11 cellular contexts compared by ENCODE assay signal in the genomic region with DNA sequence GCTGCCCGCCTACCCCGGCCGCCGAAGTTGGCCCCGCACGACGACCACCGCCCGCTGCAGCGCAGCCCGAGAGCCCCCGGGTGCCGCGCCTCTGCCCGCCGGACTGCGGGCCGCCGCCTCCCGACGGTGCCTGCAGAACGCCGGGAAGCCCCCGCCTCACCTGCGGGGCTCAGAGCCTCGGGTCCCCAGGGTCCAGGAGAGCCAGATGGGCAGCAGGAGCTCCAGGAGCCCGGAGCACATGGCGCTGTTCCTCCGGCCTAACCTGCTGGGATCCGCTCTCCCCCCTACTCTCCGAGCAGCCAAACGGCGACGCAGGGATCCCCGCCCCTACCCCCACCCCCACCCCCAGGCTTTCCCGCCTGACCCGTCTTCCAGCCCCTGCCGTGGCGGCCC. TPM values are rescaled to one million over a fixed set of nuclear protein-coding genes. Genes with fewer than 3 reads are reported as not detected.
DNase-seq lines count a peak whose midpoint lies in the region; ATAC-seq and TF ChIP-seq lines count a peak whose summit lies in the region.
"Had no signal": no experiment of that assay in that cellular context is flagged by ENCODE, and none has a peak within 500 bp of the region (broad histone marks: within the 10 kb centered on the region; RNA-seq: fewer than 3 reads in every experiment).

No MANE protein-coding gene starts in this region.

- H3K4me1 ChIP-seq in breast epithelium (peaks cover 0 to 4% of the 10 kb centered on the region in 2 donors), mammary epithelial cell (ENCODE audit: insufficient read depth, low read length) (no peaks in the 10 kb centered on the region), left lung (peaks cover 0 to 14% of the 10 kb centered on the region in 2 donors)
- H3K4me1 ChIP-seq in CD4-positive, alpha-beta memory T cell (ENCODE audit: insufficient read depth, low read length): no peaks in the 10 kb centered on the region

- dilution Hi-C loops in mammary epithelial cell (cut with HindIII; ENCODE audit: low sequenced_read_pairs): no loop called here

- peaks cover 68% of the 10 kb centered on the region for H3K4me1 Mint-ChIP-seq in WTC11
- peaks cover 8% of the 10 kb centered on the region for H3K4me1 Mint-ChIP-seq in type B pancreatic cell (ENCODE audit: unreplicated experiment)
- peaks cover 0 to 4% (median under 1%) of the 10 kb centered on the region in 4 donors for H3K4me1 Mint-ChIP-seq in CD4-positive, alpha-beta memory T cell
- H3K4me1 Mint-ChIP-seq: CD14-positive monocyte had no signal

- H3K9me3 Mint-ChIP-seq in WTC11 (no peaks in the 10 kb centered on the region), type B pancreatic cell (no peaks in the 10 kb centered on the region)
- H3K9me3 Mint-ChIP-seq in CD4-positive, alpha-beta memory T cell: peaks cover 0 to 23% (median 17%) of the 10 kb centered on the region in 8 donors

- no peak overlapping the region for H2AFZ ChIP-seq in mammary epithelial cell (ENCODE audit: low read depth, low read length)

- H3K27ac Mint-ChIP-seq in WTC11 (peak overlapping the region; percentile 85), type B pancreatic cell (peak overlapping the region; percentile 15)
- H3K27ac Mint-ChIP-seq in CD4-positive, alpha-beta memory T cell: no peak overlapping the region
- H3K27ac Mint-ChIP-seq: CD14-positive monocyte had no signal

- H3K27ac ChIP-seq in breast epithelium (no peak overlapping the region), mammary epithelial cell (ENCODE audit: insufficient read depth, low read depth, low read length) (no peak overlapping the region), left lung (no peak overlapping the region)
- H3K27ac ChIP-seq in CD4-positive, alpha-beta memory T cell (ENCODE audit: low read depth, low read length): no peak overlapping the region
- H3K27ac ChIP-seq: brain microvascular endothelial cell had no signal

- peak overlapping the region; percentile 85 for H3K4me3 Mint-ChIP-seq in WTC11
- peak overlapping the region; percentile 89 for H3K4me3 Mint-ChIP-seq in type B pancreatic cell
- peak overlapping the region in 2 of 8 donors; percentile 43 to 73 for H3K4me3 Mint-ChIP-seq in CD4-positive, alpha-beta memory T cell

- H3K36me3 ChIP-seq in breast epithelium: no peaks in the 10 kb centered on the region
- no peaks in the 10 kb centered on the region for H3K36me3 ChIP-seq in mammary epithelial cell (ENCODE audit: insufficient read depth, low read length)
- H3K36me3 ChIP-seq in left lung: no peaks in the 10 kb centered on the region
- H3K36me3 ChIP-seq in CD4-positive, alpha-beta memory T cell (ENCODE audit: insufficient read depth, low read length): no peaks in the 10 kb centered on the region
- H3K36me3 ChIP-seq: brain microvascular endothelial cell had no signal

- peak overlapping the region; percentile 25 to 74 (median 54) for H3K4me3 ChIP-seq in breast epithelium
- no peak overlapping the region for H3K4me3 ChIP-seq in mammary epithelial cell (replicated peaks in 1 of 3; ENCODE audit: insufficient read depth in 1 of 3, low read depth in 2 of 3, low read length in 3 of 3)
- peak overlapping the region; percentile 9 to 19 for H3K4me3 ChIP-seq in left lung
- no peak overlapping the region for H3K4me3 ChIP-seq in lower leg skin (ENCODE audit: low read depth, poor library complexity, severe bottlenecking)
- no peak overlapping the region for H3K4me3 ChIP-seq in CD4-positive, alpha-beta memory T cell (ENCODE audit: low read length in 2 of 2)

- H3K9me3 ChIP-seq in breast epithelium (no peaks in the 10 kb centered on the region), mammary epithelial cell (replicated peaks; ENCODE audit: insufficient read depth, low read length) (no peaks in the 10 kb centered on the region), left lung (no peaks in the 10 kb centered on the region)
- H3K9me3 ChIP-seq in CD4-positive, alpha-beta memory T cell (ENCODE audit: control insufficient read depth in 1 of 2, low read length in 2 of 2): no peaks in the 10 kb centered on the region

- no peak for TF ChIP-seq CTCF in breast epithelium (IDR thresholded peaks at IDR 0.05)
- no peak for TF ChIP-seq CTCF in mammary epithelial cell (conservative IDR thresholded peaks at IDR 0.05 in 1 of 2, IDR thresholded peaks at IDR 0.05 in 1 of 2; ENCODE audit: extremely low read depth in 1 of 2, insufficient read depth in 1 of 2, low read depth in 1 of 2, low read length in 2 of 2)
- no peak for TF ChIP-seq CTCF in WTC11 (IDR thresholded peaks at IDR 0.05)
- TF ChIP-seq CTCF in left lung (IDR thresholded peaks at IDR 0.05): no peak
- TF ChIP-seq CTCF in type B pancreatic cell (conservative IDR thresholded peaks at IDR 0.05): no peak
- no peak for TF ChIP-seq CTCF in lower leg skin (IDR thresholded peaks at IDR 0.05)

- peaks cover 4 to 39% of the 10 kb centered on the region in 2 donors for H3K27me3 ChIP-seq in breast epithelium
- H3K27me3 ChIP-seq in mammary epithelial cell (ENCODE audit: insufficient read depth, low read length): peaks cover 8% of the 10 kb centered on the region
- H3K27me3 ChIP-seq in left lung: peaks cover 36 to 81% of the 10 kb centered on the region in 2 donors
- no peaks in the 10 kb centered on the region for H3K27me3 ChIP-seq in CD4-positive, alpha-beta memory T cell (ENCODE audit: insufficient read depth, low read length)

- DNase-seq in breast epithelium (ENCODE audit: low spot score in 2 of 2): no peak
- DNase-seq in mammary epithelial cell: no peak
- peak; percentile 39 for DNase-seq in WTC11 (ENCODE audit: low spot score)
- DNase-seq in left lung: peak in 1 of 2 donors; percentile 45
- no peak for DNase-seq in type B pancreatic cell (ENCODE audit: extremely low spot score, unreplicated experiment)
- no peak for DNase-seq in lower leg skin (ENCODE audit: low spot score in 2 of 2)
- no peak for DNase-seq in CD4-positive, alpha-beta memory T cell
- DNase-seq in OCI-M2 (lab: John Stamatoyannopoulos, UW; ENCODE audit: unreplicated experiment): no peak
- DNase-seq: brain microvascular endothelial cell; stimulated activated CD4-positive, alpha-beta T cell treated with anti-CD3 and anti-CD28 coated beads, Interleukin-1b, Interleukin-23, amount 100 ng/mL, for 48 hours had no signal

- H3K36me3 Mint-ChIP-seq in WTC11 (peaks cover 8% of the 10 kb centered on the region; the same call in 1 of the 2 replicates), type B pancreatic cell (no peaks in the 10 kb centered on the region)
- no peaks in the 10 kb centered on the region for H3K36me3 Mint-ChIP-seq in CD4-positive, alpha-beta memory T cell

- no peak overlapping the region for H3K4me2 ChIP-seq in mammary epithelial cell (ENCODE audit: insufficient read depth, low read depth, low read length)

- intact Hi-C loops in breast epithelium (cut with DNase I; ENCODE audit: low total_unique reads) (no loop called here), mammary epithelial cell (cut with micrococcal nuclease) (no loop called here), left lung (cut with DNase I) (no loop called here), lower leg skin (cut with DNase I; ENCODE audit: low total_unique reads) (no loop called here)
- intact Hi-C loops in CD4-positive, alpha-beta memory T cell (cut with micrococcal nuclease): no loop called here

- CTCF ChIA-PET in mammary epithelial cell (lab: Charles Lee; ENCODE audit: low non-redundant PET) (no interaction called here), WTC11 (lab: Charles Lee) (interaction anchor here (0.6 to 2.0 kb wide), 7 partner anchors 12 to 144 kb away, joined by 3 to 9 read pairs (median 3); no protein-coding TSS in a partner anchor)
- CTCF ChIA-PET in CD4-positive, alpha-beta memory T cell (lab: Charles Lee; ENCODE audit: partially characterized antibody): no interaction called here

- H3K9ac ChIP-seq in mammary epithelial cell (ENCODE audit: insufficient read depth, low read length): no peak overlapping the region

- no peaks in the 10 kb centered on the region for H4K20me1 ChIP-seq in mammary epithelial cell (ENCODE audit: insufficient read depth, low read length)

- BruUV-seq in mammary epithelial cell (replicated peaks; lab: Mats Ljungman, UMichigan): no TSS peak

- in situ Hi-C loops in mammary epithelial cell (cut with MboI; ENCODE audit: low sequenced_read_pairs in 2 of 2): no loop called here

- POLR2A ChIA-PET in WTC11 (lab: Charles Lee): interaction anchor here (0.5 kb wide), 1 partner anchor 424 kb away, joined by 3 read pairs; no protein-coding TSS in a partner anchor
- POLR2A ChIA-PET in CD4-positive, alpha-beta memory T cell (lab: Charles Lee; ENCODE audit: partially characterized antibody): no interaction called here

- ATAC-seq in WTC11: peak; percentile 32
- ATAC-seq in left lung: no peak

- no peaks in the 10 kb centered on the region for H3K79me2 ChIP-seq in mammary epithelial cell (ENCODE audit: insufficient read depth, low read length)

- TF ChIP-seq POLR2A in breast epithelium (IDR thresholded peaks at IDR 0.05) (no peak), lower leg skin (IDR thresholded peaks at IDR 0.05) (no peak)

- no peaks in the 10 kb centered on the region for H3K27me3 Mint-ChIP-seq in WTC11 (ENCODE audit: low read depth)
- H3K27me3 Mint-ChIP-seq in type B pancreatic cell: peaks cover 64% of the 10 kb centered on the region
- peaks cover 21 to 22% of the 10 kb centered on the region in 2 donors for H3K27me3 Mint-ChIP-seq in CD4-positive, alpha-beta memory T cell

- WGBS in mammary epithelial cell (ENCODE audit: low coverage, missing lambda C conversion rate): no CpG with 5 or more reads among the region's 39 CpGs
- 3% methylated on average over 15 to 26 of the region's 39 CpGs for WGBS in lower leg skin, 2 donors

TF ChIP-seq in WTC11, 78 proteins besides CTCF, POLR2A, EP300 and RAD21 (continues in another document):
- 0 out of 2 replicates have a peak, but pooled peaks have one; percentile 30 for TF ChIP-seq FOXP1 (CRISPR knock-in tag; IDR thresholded peaks at IDR 0.05; ENCODE audit: borderline replicate concordance)

RNA-seq across cellular contexts. Expression of a gene that starts 0.6 kb away (rescaled TPM):
- total RNA-seq in breast epithelium: 1 to 10 TPM in 2 of 3 donors, under 1 TPM in 1; 0.98 to 1.8 (median 1.1) TPM
- total RNA-seq in mammary epithelial cell: 1 to 10 TPM in 1 of 2 donors, not detected in 1; 1.7 TPM
- not detected for polyA plus RNA-seq in mammary epithelial cell
- not detected for polyA minus RNA-seq in mammary epithelial cell
- 168 to 203 TPM (median 172 TPM) in 3 replicates for total RNA-seq in WTC11 (2021)
- 1 to 10 TPM in 1 of 2 donors, under 1 TPM in 1; 0.94 to 2.6 TPM for total RNA-seq in left lung
- 25.7 and 28.5 TPM in 2 replicates for total RNA-seq in type B pancreatic cell (ENCODE audit: low replicate concordance)
- total RNA-seq in lower leg skin: 1 to 10 TPM in 2 of 4 donors, under 1 TPM in 2; 0.13 to 4.6 (median 1.1) TPM
- total RNA-seq in CD4-positive, alpha-beta memory T cell: under 1 TPM; 0.06 to 0.08 TPM
- not detected for polyA plus RNA-seq in CD4-positive, alpha-beta memory T cell
- polyA plus RNA-seq: CD14-positive monocyte had no signal

Comparison
In these comparisons a context has a peak if more than half of its experiments do, and no peak if none do; other contexts are left out.
1. H3K4me3 ChIP-seq: peak in breast epithelium (3 of 3) and left lung (2 of 2); none in mammary epithelial cell (0 of 3), lower leg skin (single experiment) and CD4-positive, alpha-beta memory T cell (0 of 2).
2. H3K27ac Mint-ChIP-seq: peak in WTC11 (single experiment) and type B pancreatic cell (single experiment); none in CD4-positive, alpha-beta memory T cell (0 of 7).